8 cellular contexts compared by ENCODE assay signal in the genomic region with DNA sequence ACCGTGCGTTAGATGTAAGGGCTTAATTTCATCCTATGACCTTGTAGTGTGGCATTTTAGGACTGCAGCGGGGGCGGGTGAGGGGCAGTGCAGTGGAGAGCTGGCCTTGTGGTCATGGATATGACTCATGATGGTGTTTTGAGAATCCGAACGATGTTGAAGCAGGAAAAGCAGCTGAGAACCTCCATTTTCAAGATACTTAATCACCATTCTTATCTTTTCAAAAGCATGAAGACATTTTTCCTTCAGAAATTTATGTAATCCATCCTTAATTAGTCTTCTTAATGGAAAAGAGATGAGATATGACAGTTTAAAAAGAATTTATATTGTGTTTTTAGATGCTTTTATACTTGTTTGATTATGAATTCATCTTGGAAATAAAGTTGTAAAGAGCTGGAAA. TPM values are rescaled to one million over a fixed set of nuclear protein-coding genes. Genes with fewer than 3 reads are reported as not detected.
A peak's percentile ranks its signal among the peaks of the same experiment; 100 is the strongest.
DNase-seq lines count a peak whose midpoint lies in the region; ATAC-seq and TF ChIP-seq lines count a peak whose summit lies in the region.
"Had no signal": no experiment of that assay in that cellular context is flagged by ENCODE, and none has a peak within 500 bp of the region (broad histone marks: within the 10 kb centered on the region; RNA-seq: fewer than 3 reads in every experiment).

No MANE protein-coding gene starts in this region.

- H2AFZ ChIP-seq in fibroblast of lung (ENCODE audit: low read length) = no peak overlapping the region

- no peaks in the 10 kb centered on the region for H3K27me3 Mint-ChIP-seq in naive thymus-derived CD4-positive, alpha-beta T cell

- H3K36me3 Mint-ChIP-seq in naive thymus-derived CD4-positive, alpha-beta T cell = peaks cover 0 to 38% (median 28%) of the 10 kb centered on the region in 5 donors

- H3K9me3 ChIP-seq in fibroblast of lung (ENCODE audit: control insufficient read depth, insufficient read depth, low read depth, low read length) = no peaks in the 10 kb centered on the region
- no peaks in the 10 kb centered on the region for H3K9me3 ChIP-seq in gastrocnemius medialis
- no peaks in the 10 kb centered on the region for H3K9me3 ChIP-seq in naive thymus-derived CD4-positive, alpha-beta T cell (ENCODE audit: control insufficient read depth in 2 of 3, low read length in 3 of 3)
- no peaks in the 10 kb centered on the region for H3K9me3 ChIP-seq in sigmoid colon

- POLR2A ChIA-PET in naive thymus-derived CD4-positive, alpha-beta T cell (lab: Charles Lee) = interaction anchor here (1.7 kb wide), 1 partner anchor 10 kb away, joined by 7 read pairs; a partner anchor contains a TSS

- peak overlapping the region; percentile 83 for H3K4me2 ChIP-seq in fibroblast of lung (ENCODE audit: extremely low read depth, insufficient read depth, low read length)

- CTCF ChIA-PET in naive thymus-derived CD4-positive, alpha-beta T cell (lab: Charles Lee) = interaction anchor here (0.6 to 1.1 kb wide), 3 partner anchors 9 to 1823 kb away, joined by 3 to 4 read pairs (median 3); no protein-coding TSS in a partner anchor

- H3K4me3 Mint-ChIP-seq in naive thymus-derived CD4-positive, alpha-beta T cell = no peak overlapping the region

- H3K27me3 ChIP-seq in fibroblast of lung (ENCODE audit: control insufficient read depth, insufficient read depth, low read length) = no peaks in the 10 kb centered on the region
- H3K27me3 ChIP-seq in gastrocnemius medialis = no peaks in the 10 kb centered on the region
- H3K27me3 ChIP-seq in naive thymus-derived CD4-positive, alpha-beta T cell (ENCODE audit: control insufficient read depth in 2 of 2, insufficient read depth in 2 of 2, low read length in 2 of 2) = no peaks in the 10 kb centered on the region
- no peaks in the 10 kb centered on the region for H3K27me3 ChIP-seq in sigmoid colon

- H3K36me3 ChIP-seq in fibroblast of lung (ENCODE audit: control insufficient read depth, insufficient read depth, low read length) (peaks cover 6% of the 10 kb centered on the region), gastrocnemius medialis (peaks cover 0 to 50% of the 10 kb centered on the region in 2 donors), sigmoid colon (peaks cover 12 to 59% (median 46%) of the 10 kb centered on the region in 4 donors)
- peaks cover 15 to 56% (median 32%) of the 10 kb centered on the region in 3 experiments for H3K36me3 ChIP-seq in naive thymus-derived CD4-positive, alpha-beta T cell (ENCODE audit: control insufficient read depth in 2 of 3, insufficient read depth in 3 of 3, low read length in 3 of 3)

- intact Hi-C loops in gastrocnemius medialis (cut with DNase I; ENCODE audit: low total_unique reads) (no loop called here), sigmoid colon (cut with DNase I) (no loop called here), posterior cingulate gyrus (cut with DNase I) (no loop called here)
- intact Hi-C loops in naive thymus-derived CD4-positive, alpha-beta T cell (cut with micrococcal nuclease) = no loop called here

- no peak for TF ChIP-seq EP300 in sigmoid colon (IDR thresholded peaks at IDR 0.05)

- H3K27ac Mint-ChIP-seq in naive thymus-derived CD4-positive, alpha-beta T cell = no peak overlapping the region

- H3K4me3 ChIP-seq in fibroblast of lung (replicated peaks in 1 of 4; ENCODE audit: control extremely low read depth in 1 of 4, insufficient read depth in 1 of 4, low read depth in 3 of 4, low read length in 4 of 4) (no peak overlapping the region), gastrocnemius medialis (no peak overlapping the region), sigmoid colon (no peak overlapping the region)
- H3K4me3 ChIP-seq in naive thymus-derived CD4-positive, alpha-beta T cell (ENCODE audit: low read length) = no peak overlapping the region

- TF ChIP-seq CTCF in fibroblast of lung (conservative IDR thresholded peaks at IDR 0.05 in 1 of 2, IDR thresholded peaks at IDR 0.05 in 1 of 2; ENCODE audit: low read depth in 1 of 2, low read length in 2 of 2) (no peak), gastrocnemius medialis (IDR thresholded peaks at IDR 0.05 in 4 of 5, conservative IDR thresholded peaks at IDR 0.05 in 1 of 5) (no peak), sigmoid colon (IDR thresholded peaks at IDR 0.05) (no peak)

- DNase-seq in HCEC 1CT (peak; percentile 94), fibroblast of lung (ENCODE audit: low read depth in 2 of 2) (peak; percentile 89 to 98), gastrocnemius medialis (peak in 1 of 2 donors; percentile 72), sigmoid colon (no peak), posterior cingulate gyrus (no peak)
- DNase-seq in naive thymus-derived CD4-positive, alpha-beta T cell = no peak
- DNase-seq: activated CD4-positive, CD25-positive, alpha-beta regulatory T cell had no signal

- 78 to 82% methylated on average over 6 of the region's 6 CpGs for WGBS in sigmoid colon, 2 donors

- H3K4me1 ChIP-seq in fibroblast of lung (ENCODE audit: control insufficient read depth, extremely low read depth, insufficient read depth, low read length) = peaks cover 10% of the 10 kb centered on the region
- peaks cover 48 to 53% of the 10 kb centered on the region in 2 donors for H3K4me1 ChIP-seq in gastrocnemius medialis
- peaks cover 9 to 11% of the 10 kb centered on the region in 2 donors for H3K4me1 ChIP-seq in naive thymus-derived CD4-positive, alpha-beta T cell (ENCODE audit: control insufficient read depth in 2 of 2, insufficient read depth in 2 of 2, low read length in 2 of 2)
- peaks cover 0 to 30% (median 20%) of the 10 kb centered on the region in 4 donors for H3K4me1 ChIP-seq in sigmoid colon

- TF ChIP-seq POLR2A in gastrocnemius medialis (IDR thresholded peaks at IDR 0.05) (no peak), sigmoid colon (IDR thresholded peaks at IDR 0.05) (no peak)

- in situ Hi-C loops in gastrocnemius medialis (cut with MboI; ENCODE audit: low sequenced_read_pairs in 4 of 4) = no loop called here

- peaks cover 33 to 48% (median 40%) of the 10 kb centered on the region in 7 donors for H3K4me1 Mint-ChIP-seq in naive thymus-derived CD4-positive, alpha-beta T cell

- ATAC-seq in SK-N-SH treated with all-trans-retinoic acid at 6 μM for 48 hours = peak; percentile 99
- peak; percentile 88 to 91 for ATAC-seq in gastrocnemius medialis
- no peak for ATAC-seq in naive thymus-derived CD4-positive, alpha-beta T cell

- H3K27ac ChIP-seq in fibroblast of lung (ENCODE audit: insufficient read depth, low read length) (peak overlapping the region; percentile 74), gastrocnemius medialis (peak overlapping the region; percentile 53 to 78 (median 60)), sigmoid colon (no peak overlapping the region)
- no peak overlapping the region for H3K27ac ChIP-seq in naive thymus-derived CD4-positive, alpha-beta T cell (ENCODE audit: low read depth, low read length)

- H4K20me1 ChIP-seq in fibroblast of lung (ENCODE audit: control insufficient read depth, extremely low read depth, insufficient read depth, low read length) = no peaks in the 10 kb centered on the region

- H3K9me3 Mint-ChIP-seq in naive thymus-derived CD4-positive, alpha-beta T cell = no peaks in the 10 kb centered on the region

- peaks cover 40% of the 10 kb centered on the region for H3K79me2 ChIP-seq in fibroblast of lung (ENCODE audit: control insufficient read depth, insufficient read depth, low read length)

- H3K9ac ChIP-seq in fibroblast of lung (ENCODE audit: insufficient read depth, low read length) = no peak overlapping the region

TF ChIP-seq in SK-N-SH treated with all-trans-retinoic acid at 6 μM for 48 hours, 23 proteins besides CTCF, POLR2A, EP300 and RAD21 (continues in another document):
- TF ChIP-seq ZFP30 (CRISPR knock-in tag; IDR thresholded peaks at IDR 0.05) (no peak), SNAI2 (CRISPR knock-in tag; IDR thresholded peaks at IDR 0.05) (peak; percentile 68; the same call in 1 of the 2 replicates)
- TF ChIP-seq, protein P1, sequence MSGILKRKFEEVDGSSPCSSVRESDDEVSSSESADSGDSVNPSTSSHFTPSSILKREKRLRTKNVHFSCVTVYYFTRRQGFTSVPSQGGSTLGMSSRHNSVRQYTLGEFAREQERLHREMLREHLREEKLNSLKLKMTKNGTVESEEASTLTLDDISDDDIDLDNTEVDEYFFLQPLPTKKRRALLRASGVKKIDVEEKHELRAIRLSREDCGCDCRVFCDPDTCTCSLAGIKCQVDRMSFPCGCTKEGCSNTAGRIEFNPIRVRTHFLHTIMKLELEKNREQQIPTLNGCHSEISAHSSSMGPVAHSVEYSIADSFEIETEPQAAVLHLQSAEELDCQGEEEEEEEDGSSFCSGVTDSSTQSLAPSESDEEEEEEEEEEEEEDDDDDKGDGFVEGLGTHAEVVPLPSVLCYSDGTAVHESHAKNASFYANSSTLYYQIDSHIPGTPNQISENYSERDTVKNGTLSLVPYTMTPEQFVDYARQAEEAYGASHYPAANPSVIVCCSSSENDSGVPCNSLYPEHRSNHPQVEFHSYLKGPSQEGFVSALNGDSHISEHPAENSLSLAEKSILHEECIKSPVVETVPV (CRISPR knock-in tag; IDR thresholded peaks at IDR 0.05) = peak; percentile 69; the same call in 1 of the 2 replicates

RNA-seq across cellular contexts. Expression of a gene that starts 9.6 kb away (rescaled TPM):
- total RNA-seq in fibroblast of lung = 170 and 172 TPM in 2 replicates
- polyA plus RNA-seq in fibroblast of lung = 331 and 353 TPM in 2 replicates
- 279 and 293 TPM in 2 replicates for polyA plus RNA-seq in fibroblast of lung (2012)
- polyA minus RNA-seq in fibroblast of lung (ENCODE audit: low replicate concordance) = 28.4 and 41.2 TPM in 2 replicates
- total RNA-seq in gastrocnemius medialis = 100 to 1,000 TPM; 317 to 429 (median 402) TPM
- 100 to 1,000 TPM; 113 to 290 (median 122) TPM for total RNA-seq in naive thymus-derived CD4-positive, alpha-beta T cell
- 100 to 1,000 TPM; 369 to 400 TPM for polyA plus RNA-seq in naive thymus-derived CD4-positive, alpha-beta T cell
- 100 to 1,000 TPM; 335 to 363 (median 358) TPM for total RNA-seq in sigmoid colon
- 100 to 1,000 TPM; 424 to 993 (median 718) TPM for polyA plus RNA-seq in sigmoid colon

RNA-seq across cellular contexts. Expression of a gene that starts 9.8 kb away (rescaled TPM):
- total RNA-seq in fibroblast of lung (7.2 and 10.1 TPM in 2 replicates), gastrocnemius medialis (10 to 100 TPM in 1 of 4 donors, 1 to 10 TPM in 3; 1.7 to 11.4 (median 8.7) TPM), sigmoid colon (10 to 100 TPM in 1 of 4 donors, 1 to 10 TPM in 3; 5.9 to 17.2 (median 7.6) TPM)
- polyA plus RNA-seq in fibroblast of lung (8.9 and 9.6 TPM in 2 replicates), sigmoid colon (10 to 100 TPM in 1 of 3 donors, 1 to 10 TPM in 2; 6.7 to 12.6 (median 6.7) TPM)
- polyA plus RNA-seq in fibroblast of lung (2012) = 11.1 and 13.4 TPM in 2 replicates
- 0.04 and 0.55 TPM in 2 replicates for polyA minus RNA-seq in fibroblast of lung (ENCODE audit: low replicate concordance)
- 10 to 100 TPM in 3 of 5 experiments, 1 to 10 TPM in 2; 7.2 to 18.4 (median 14.3) TPM for total RNA-seq in naive thymus-derived CD4-positive, alpha-beta T cell
- 1 to 10 TPM; 3.5 to 4.0 TPM for polyA plus RNA-seq in naive thymus-derived CD4-positive, alpha-beta T cell

RNA-seq across cellular contexts. Expression of a gene that starts 20.7 kb away (rescaled TPM):
- total RNA-seq in fibroblast of lung (1.5 and 2.1 TPM in 2 replicates), gastrocnemius medialis (10 to 100 TPM in 2 of 4 donors, 1 to 10 TPM in 2; 5.0 to 14.8 (median 9.6) TPM), sigmoid colon (10 to 100 TPM in 1 of 4 donors, 1 to 10 TPM in 3; 5.2 to 12.2 (median 7.8) TPM)
- polyA plus RNA-seq in fibroblast of lung (4.0 and 5.0 TPM in 2 replicates), sigmoid colon (1 to 10 TPM; 3.0 to 4.2 (median 3.9) TPM)
- 5.2 and 5.8 TPM in 2 replicates for polyA plus RNA-seq in fibroblast of lung (2012)
- polyA minus RNA-seq in fibroblast of lung (ENCODE audit: low replicate concordance) = 0.51 and 2.4 TPM in 2 replicates
- 10 to 100 TPM; 15.3 to 23.9 (median 18.8) TPM for total RNA-seq in naive thymus-derived CD4-positive, alpha-beta T cell
- 10 to 100 TPM; 12.2 to 20.0 TPM for polyA plus RNA-seq in naive thymus-derived CD4-positive, alpha-beta T cell

Comparison
In these comparisons a context has a peak if more than half of its experiments do, and no peak if none do; other contexts are left out.
1. DNase-seq: peak in HCEC 1CT (single experiment) and fibroblast of lung (2 of 2); none in naive thymus-derived CD4-positive, alpha-beta T cell (0 of 9), sigmoid colon (single experiment) and posterior cingulate gyrus (0 of 10).
2. H3K27ac ChIP-seq: peak in fibroblast of lung (single experiment) and gastrocnemius medialis (4 of 4); none in naive thymus-derived CD4-positive, alpha-beta T cell (single experiment) and sigmoid colon (0 of 4).